9 cellular contexts compared by ENCODE assay signal in genomic region chr12:53750812-53751335, GRCh38. TPM values are rescaled to one million over a fixed set of nuclear protein-coding genes. Genes with fewer than 3 reads are reported as not detected.
DNase-seq lines count a peak whose midpoint lies in the region; ATAC-seq lines count a peak whose summit lies in the region.
"Had no signal": no experiment of that assay in that cellular context is flagged by ENCODE, and none has a peak within 500 bp of the region (broad histone marks: within the 10 kb centered on the region; RNA-seq: fewer than 3 reads in every experiment).

No MANE protein-coding gene starts in this region.

- DNase-seq in NCI-H524 (lab: John Stamatoyannopoulos, UW) = peak; percentile 49 to 65
- no peak for DNase-seq in NCI-H524 treated with DMSO at 0.1 percent for 48 hours (lab: John Stamatoyannopoulos, UW)
- peak; percentile 76 for DNase-seq in KBM-7
- DNase-seq in left colon = peak in 1 of 2 donors; percentile 41
- DNase-seq in SKM-1 treated with dmso at 0.1 percent for 144 hours (lab: John Stamatoyannopoulos, UW; ENCODE audit: unreplicated experiment) = no peak

- peak; percentile 3 for ATAC-seq in left colon
- ATAC-seq in HG03469 (IDR thresholded peaks at IDR 0.05; ENCODE audit: unreplicated experiment) = no peak

- peak overlapping the region; percentile 85 for H3K27ac ChIP-seq in angular gyrus (ENCODE audit: low read depth, low read length)
- peak overlapping the region; percentile 56 for H3K27ac ChIP-seq in temporal lobe (ENCODE audit: low read depth, low read length)

- in situ Hi-C loops in KBM-7 (cut with MboI; ENCODE audit: low pct_unique_long_range_greater_than_20kb, low sequenced_read_pairs) = no loop called here

- intact Hi-C loops in left colon (cut with DNase I, micrococcal nuclease) = no loop called here

RNA-seq across cellular contexts. Expression of gene CISTR, which starts 0.9 kb away (rescaled TPM):
- not detected for total RNA-seq in left colon
- not detected for total RNA-seq in temporal lobe
- total RNA-seq: Daoy had no signal

RNA-seq across cellular contexts. Expression of gene CALCOCO1, which starts 23.6 kb away (rescaled TPM):
- total RNA-seq in left colon = 10 to 100 TPM; 65.0 to 91.0 TPM
- 53.1 TPM for total RNA-seq in temporal lobe

Comparison
In these comparisons a context has a peak if more than half of its experiments do, and no peak if none do; other contexts are left out.
1. DNase-seq: peak in NCI-H524 (2 of 2) and KBM-7 (single experiment); none in NCI-H524 treated with DMSO at 0.1 percent for 48 hours (single experiment) and SKM-1 treated with dmso at 0.1 percent for 144 hours (single experiment).